Comparison of ENCODE assay signal across 9 cellular contexts in the genomic region with DNA sequence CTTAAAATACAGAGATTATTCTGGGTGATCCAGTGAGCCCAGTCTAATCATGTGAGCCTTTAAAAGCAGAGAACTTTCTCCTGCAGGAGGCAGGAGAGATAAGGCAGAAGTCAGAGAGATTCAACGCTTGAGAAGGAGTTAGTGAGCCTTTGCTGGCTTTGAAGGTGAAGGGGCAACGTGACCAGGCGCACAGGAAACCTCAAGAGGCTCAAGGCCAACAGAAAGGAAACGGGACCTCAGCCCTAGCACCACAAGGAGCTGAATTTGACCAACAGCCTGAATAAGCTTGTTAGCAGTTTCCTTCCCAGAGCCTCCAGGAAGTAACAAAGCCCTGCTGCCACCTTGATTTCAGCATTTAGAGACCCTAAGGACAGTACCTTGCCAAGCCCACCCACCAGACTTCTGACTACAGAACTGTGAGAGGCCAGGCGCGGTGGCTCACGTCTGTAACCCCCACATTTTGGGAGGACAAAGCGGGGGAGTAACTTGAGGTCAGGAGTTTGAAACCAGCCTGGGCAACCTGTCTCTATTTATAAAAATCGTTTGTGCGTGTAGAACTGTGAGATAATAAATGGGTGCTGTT.
A peak's percentile ranks its signal among the peaks of the same experiment; 100 is the strongest.
DNase-seq lines count a peak whose midpoint lies in the region; ATAC-seq and TF ChIP-seq lines count a peak whose summit lies in the region.
"Had no signal": no experiment of that assay in that cellular context is flagged by ENCODE, and none has a peak within 500 bp of the region (broad histone marks: within the 10 kb centered on the region; RNA-seq: fewer than 3 reads in every experiment).

No MANE protein-coding gene starts in this region.

- TF ChIP-seq CTCF in activated B cell treated with CpG ODN at 0.5 μM for 24 hours (IDR thresholded peaks at IDR 0.05): no peak

- POLR2A ChIA-PET in activated B cell treated with CpG ODN at 0.5 μM for 24 hours (lab: Charles Lee): no interaction called here

- intact Hi-C loops in activated B cell treated with CpG ODN at 0.5 μM for 24 hours (cut with micrococcal nuclease): loop anchor here (1.0 to 2.0 kb wide), 2 partner anchors 280 to 362 kb away; no protein-coding TSS in a partner anchor

- H3K9me3 Mint-ChIP-seq in activated B cell treated with CpG ODN at 0.5 μM for 24 hours (no peaks in the 10 kb centered on the region), immature natural killer cell (no peaks in the 10 kb centered on the region)
- H3K9me3 Mint-ChIP-seq: nephron had no signal

- H3K36me3 Mint-ChIP-seq in activated B cell treated with CpG ODN at 0.5 μM for 24 hours (ENCODE audit: low read depth): no peaks in the 10 kb centered on the region
- no peaks in the 10 kb centered on the region for H3K36me3 Mint-ChIP-seq in immature natural killer cell

- peak; percentile 18 for DNase-seq in EH (ENCODE audit: low read depth)
- DNase-seq in activated B cell treated with CpG ODN at 0.5 μM for 24 hours: no peak
- DNase-seq in immature natural killer cell: peak; percentile 69 to 72 (median 69)
- DNase-seq in retina: no peak
- DNase-seq in GM03348 (ENCODE audit: low spot score): no peak
- no peak for DNase-seq in DMS114 treated with DMSO at 0.1 percent for 48 hours (lab: John Stamatoyannopoulos, UW; ENCODE audit: unreplicated experiment)

- CTCF ChIA-PET in activated B cell treated with CpG ODN at 0.5 μM for 24 hours (lab: Charles Lee): interaction anchor here (1.5 to 3.9 kb wide), 2 partner anchors 281 to 319 kb away, joined by 4 to 39 read pairs; no protein-coding TSS in a partner anchor

- H3K27me3 Mint-ChIP-seq in activated B cell treated with CpG ODN at 0.5 μM for 24 hours (no peaks in the 10 kb centered on the region), immature natural killer cell (ENCODE audit: low read depth in 3 of 3) (peaks cover 0 to 3% (median 0%) of the 10 kb centered on the region in 3 donors)

- ATAC-seq in GM19397 (IDR thresholded peaks at IDR 0.05; ENCODE audit: unreplicated experiment): peak; percentile 62
- peak; percentile 80 for ATAC-seq in HG03439 (IDR thresholded peaks at IDR 0.05; ENCODE audit: unreplicated experiment)
- peak; percentile 68 for ATAC-seq in activated B cell treated with CpG ODN at 0.5 μM for 24 hours (ENCODE audit: low read depth)

- peak overlapping the region; percentile 15 for H3K4me3 Mint-ChIP-seq in activated B cell treated with CpG ODN at 0.5 μM for 24 hours
- peak overlapping the region; percentile 71 to 89 (median 83) for H3K4me3 Mint-ChIP-seq in immature natural killer cell
- H3K4me3 Mint-ChIP-seq: nephron had no signal

- H3K27ac Mint-ChIP-seq in activated B cell treated with CpG ODN at 0.5 μM for 24 hours: peak overlapping the region; percentile 67
- H3K27ac Mint-ChIP-seq in immature natural killer cell: peak overlapping the region; percentile 85 to 97 (median 93)
- H3K27ac Mint-ChIP-seq: nephron had no signal

- H3K4me1 Mint-ChIP-seq in activated B cell treated with CpG ODN at 0.5 μM for 24 hours (peaks cover 26% of the 10 kb centered on the region), immature natural killer cell (peaks cover 33 to 35% of the 10 kb centered on the region in 2 donors)
- H3K4me1 Mint-ChIP-seq: nephron had no signal

Comparison
In these comparisons a context has a peak if more than half of its experiments do, and no peak if none do; other contexts are left out.
1. DNase-seq: peak in EH (single experiment) and immature natural killer cell (3 of 3); none in activated B cell treated with CpG ODN at 0.5 μM for 24 hours (single experiment), retina (single experiment), GM03348 (single experiment) and DMS114 treated with DMSO at 0.1 percent for 48 hours (single experiment).
2. Peak in every context shown above with its lines, with median percentiles within 50 percentile points of each other: ATAC-seq.